Comparison of ENCODE assay signal across 2 cellular contexts in the genomic region with DNA sequence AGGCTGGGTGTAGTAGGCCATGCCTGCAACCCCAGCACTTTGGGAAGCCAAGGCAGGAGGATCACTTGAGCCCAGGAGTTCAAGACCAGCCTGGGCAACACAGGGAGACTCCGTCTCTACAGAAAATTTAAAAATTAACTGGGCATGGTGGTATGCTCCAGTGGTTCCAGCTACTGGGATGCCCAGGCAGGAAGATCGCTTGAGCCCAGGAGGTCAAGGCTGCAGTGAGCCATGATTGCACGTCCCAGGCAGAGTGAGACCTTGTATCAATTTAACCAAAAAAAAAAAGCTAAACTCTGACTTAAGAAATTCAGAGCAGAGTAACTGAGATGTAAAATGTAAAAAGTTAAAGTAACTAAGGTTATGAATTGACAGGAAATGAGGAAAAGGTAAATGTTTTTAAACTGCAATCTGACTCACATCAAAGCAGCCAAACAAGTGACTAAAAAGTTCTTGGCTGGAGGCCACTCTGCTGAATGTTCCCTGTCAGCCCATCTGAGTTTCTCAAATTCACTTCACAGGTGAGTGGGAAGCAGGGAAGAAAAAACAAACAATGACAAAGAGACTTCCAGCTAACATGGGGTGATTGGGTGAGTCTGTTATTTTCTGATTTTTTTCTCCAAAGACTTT.
TF ChIP-seq lines count a peak whose summit lies in the region.

No MANE protein-coding gene starts in this region.

TF ChIP-seq in HEK293, 187 proteins besides CTCF, POLR2A, EP300 and RAD21:
- TF ChIP-seq, protein P1, sequence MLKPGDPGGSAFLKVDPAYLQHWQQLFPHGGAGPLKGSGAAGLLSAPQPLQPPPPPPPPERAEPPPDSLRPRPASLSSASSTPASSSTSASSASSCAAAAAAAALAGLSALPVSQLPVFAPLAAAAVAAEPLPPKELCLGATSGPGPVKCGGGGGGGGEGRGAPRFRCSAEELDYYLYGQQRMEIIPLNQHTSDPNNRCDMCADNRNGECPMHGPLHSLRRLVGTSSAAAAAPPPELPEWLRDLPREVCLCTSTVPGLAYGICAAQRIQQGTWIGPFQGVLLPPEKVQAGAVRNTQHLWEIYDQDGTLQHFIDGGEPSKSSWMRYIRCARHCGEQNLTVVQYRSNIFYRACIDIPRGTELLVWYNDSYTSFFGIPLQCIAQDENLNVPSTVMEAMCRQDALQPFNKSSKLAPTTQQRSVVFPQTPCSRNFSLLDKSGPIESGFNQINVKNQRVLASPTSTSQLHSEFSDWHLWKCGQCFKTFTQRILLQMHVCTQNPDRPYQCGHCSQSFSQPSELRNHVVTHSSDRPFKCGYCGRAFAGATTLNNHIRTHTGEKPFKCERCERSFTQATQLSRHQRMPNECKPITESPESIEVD (tag by site-specific recombination; IDR thresholded peaks at IDR 0.05) = peak; percentile 68
- no peak for TF ChIP-seq ZNF23 (tag by site-specific recombination; IDR thresholded peaks at IDR 0.05; ENCODE audit: borderline replicate concordance)
- 0 out of 2 replicates have a peak, but pooled peaks have one; percentile 28 for TF ChIP-seq FEZF1 (tag by site-specific recombination; IDR thresholded peaks at IDR 0.05)
- no peak for TF ChIP-seq ZNF670 (tag by site-specific recombination; IDR thresholded peaks at IDR 0.05; ENCODE audit: low read depth)
- TF ChIP-seq, protein P2, sequence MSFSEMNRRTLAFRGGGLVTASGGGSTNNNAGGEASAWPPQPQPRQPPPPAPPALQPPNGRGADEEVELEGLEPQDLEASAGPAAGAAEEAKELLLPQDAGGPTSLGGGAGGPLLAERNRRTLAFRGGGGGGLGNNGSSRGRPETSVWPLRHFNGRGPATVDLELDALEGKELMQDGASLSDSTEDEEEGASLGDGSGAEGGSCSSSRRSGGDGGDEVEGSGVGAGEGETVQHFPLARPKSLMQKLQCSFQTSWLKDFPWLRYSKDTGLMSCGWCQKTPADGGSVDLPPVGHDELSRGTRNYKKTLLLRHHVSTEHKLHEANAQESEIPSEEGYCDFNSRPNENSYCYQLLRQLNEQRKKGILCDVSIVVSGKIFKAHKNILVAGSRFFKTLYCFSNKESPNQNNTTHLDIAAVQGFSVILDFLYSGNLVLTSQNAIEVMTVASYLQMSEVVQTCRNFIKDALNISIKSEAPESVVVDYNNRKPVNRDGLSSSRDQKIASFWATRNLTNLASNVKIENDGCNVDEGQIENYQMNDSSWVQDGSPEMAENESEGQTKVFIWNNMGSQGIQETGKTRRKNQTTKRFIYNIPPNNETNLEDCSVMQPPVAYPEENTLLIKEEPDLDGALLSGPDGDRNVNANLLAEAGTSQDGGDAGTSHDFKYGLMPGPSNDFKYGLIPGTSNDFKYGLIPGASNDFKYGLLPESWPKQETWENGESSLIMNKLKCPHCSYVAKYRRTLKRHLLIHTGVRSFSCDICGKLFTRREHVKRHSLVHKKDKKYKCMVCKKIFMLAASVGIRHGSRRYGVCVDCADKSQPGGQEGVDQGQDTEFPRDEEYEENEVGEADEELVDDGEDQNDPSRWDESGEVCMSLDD (tag by site-specific recombination; IDR thresholded peaks at IDR 0.05) = no peak
- no peak for TF ChIP-seq OVOL3 (tag by site-specific recombination; IDR thresholded peaks at IDR 0.05)
- TF ChIP-seq ZNF335 (tag by site-specific recombination; conservative IDR thresholded peaks at IDR 0.05) = no peak

TF ChIP-seq in HepG2, 621 proteins besides CTCF, POLR2A, EP300 and RAD21:
- TF ChIP-seq ZNF484 (CRISPR knock-in tag; IDR thresholded peaks at IDR 0.05; ENCODE audit: borderline replicate concordance, low read depth) = no peak
- no peak for TF ChIP-seq HNRNPL (IDR thresholded peaks at IDR 0.05; ENCODE audit: low read depth, low read length)
- no peak for TF ChIP-seq TEAD2 (CRISPR knock-in tag; IDR thresholded peaks at IDR 0.05)
- TF ChIP-seq SMC3 (IDR thresholded peaks at IDR 0.05; ENCODE audit: low read length) = no peak
- TF ChIP-seq ZNF780A (CRISPR knock-in tag; IDR thresholded peaks at IDR 0.05) = no peak
- TF ChIP-seq ZNF44 (CRISPR knock-in tag; IDR thresholded peaks at IDR 0.05) = no peak
- TF ChIP-seq ZNF251 (CRISPR knock-in tag; IDR thresholded peaks at IDR 0.05) = no peak
- TF ChIP-seq ARNTL (CRISPR knock-in tag; IDR thresholded peaks at IDR 0.05) = no peak
- TF ChIP-seq ZNF350 (CRISPR knock-in tag; IDR thresholded peaks at IDR 0.05; ENCODE audit: borderline replicate concordance, low read depth) = no peak
- 0 out of 2 replicates have a peak, but pooled peaks have one; percentile 34 for TF ChIP-seq ZNF275 (CRISPR knock-in tag; IDR thresholded peaks at IDR 0.05; ENCODE audit: borderline replicate concordance)
- TF ChIP-seq NR2F6 (IDR thresholded peaks at IDR 0.05) = 0 out of 2 replicates have a peak, but pooled peaks have one; percentile 13
- TF ChIP-seq NR2F6 (CRISPR knock-in tag; IDR thresholded peaks at IDR 0.05) = no peak
- TF ChIP-seq PRDM10 (CRISPR knock-in tag; IDR thresholded peaks at IDR 0.05; ENCODE audit: low read depth) = 0 out of 2 replicates have a peak, but pooled peaks have one; percentile 42
- 0 out of 2 replicates have a peak, but pooled peaks have one; percentile 23 for TF ChIP-seq SATB2 (CRISPR knock-in tag; IDR thresholded peaks at IDR 0.05)
- TF ChIP-seq RBFOX2 (IDR thresholded peaks at IDR 0.05; ENCODE audit: low read depth, low read length) = no peak
- TF ChIP-seq PAF1 (CRISPR knock-in tag; IDR thresholded peaks at IDR 0.05) = no peak
- TF ChIP-seq NBN (conservative IDR thresholded peaks at IDR 0.05) = no peak
- no peak for TF ChIP-seq IRX3 (CRISPR knock-in tag; IDR thresholded peaks at IDR 0.05; ENCODE audit: borderline replicate concordance, low read depth)
- TF ChIP-seq NR2F2 (IDR thresholded peaks at IDR 0.05; ENCODE audit: borderline replicate concordance, low read depth) = no peak
- no peak for TF ChIP-seq NONO (IDR thresholded peaks at IDR 0.05)
- TF ChIP-seq NONO (CRISPR knock-in tag; conservative IDR thresholded peaks at IDR 0.05) = no peak
- TF ChIP-seq, protein P3, sequence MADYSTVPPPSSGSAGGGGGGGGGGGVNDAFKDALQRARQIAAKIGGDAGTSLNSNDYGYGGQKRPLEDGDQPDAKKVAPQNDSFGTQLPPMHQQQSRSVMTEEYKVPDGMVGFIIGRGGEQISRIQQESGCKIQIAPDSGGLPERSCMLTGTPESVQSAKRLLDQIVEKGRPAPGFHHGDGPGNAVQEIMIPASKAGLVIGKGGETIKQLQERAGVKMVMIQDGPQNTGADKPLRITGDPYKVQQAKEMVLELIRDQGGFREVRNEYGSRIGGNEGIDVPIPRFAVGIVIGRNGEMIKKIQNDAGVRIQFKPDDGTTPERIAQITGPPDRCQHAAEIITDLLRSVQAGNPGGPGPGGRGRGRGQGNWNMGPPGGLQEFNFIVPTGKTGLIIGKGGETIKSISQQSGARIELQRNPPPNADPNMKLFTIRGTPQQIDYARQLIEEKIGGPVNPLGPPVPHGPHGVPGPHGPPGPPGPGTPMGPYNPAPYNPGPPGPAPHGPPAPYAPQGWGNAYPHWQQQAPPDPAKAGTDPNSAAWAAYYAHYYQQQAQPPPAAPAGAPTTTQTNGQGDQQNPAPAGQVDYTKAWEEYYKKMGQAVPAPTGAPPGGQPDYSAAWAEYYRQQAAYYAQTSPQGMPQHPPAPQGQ (CRISPR knock-in tag; IDR thresholded peaks at IDR 0.05; ENCODE audit: borderline replicate concordance) = no peak
- no peak for TF ChIP-seq ZNF816 (CRISPR knock-in tag; IDR thresholded peaks at IDR 0.05; ENCODE audit: borderline replicate concordance)
- TF ChIP-seq ZNF644 (CRISPR knock-in tag; IDR thresholded peaks at IDR 0.05; ENCODE audit: low read depth) = 0 out of 2 replicates have a peak, but pooled peaks have one; percentile 35
- TF ChIP-seq ZNF569 (CRISPR knock-in tag; IDR thresholded peaks at IDR 0.05; ENCODE audit: borderline replicate concordance) = no peak
- TF ChIP-seq, protein P4, sequence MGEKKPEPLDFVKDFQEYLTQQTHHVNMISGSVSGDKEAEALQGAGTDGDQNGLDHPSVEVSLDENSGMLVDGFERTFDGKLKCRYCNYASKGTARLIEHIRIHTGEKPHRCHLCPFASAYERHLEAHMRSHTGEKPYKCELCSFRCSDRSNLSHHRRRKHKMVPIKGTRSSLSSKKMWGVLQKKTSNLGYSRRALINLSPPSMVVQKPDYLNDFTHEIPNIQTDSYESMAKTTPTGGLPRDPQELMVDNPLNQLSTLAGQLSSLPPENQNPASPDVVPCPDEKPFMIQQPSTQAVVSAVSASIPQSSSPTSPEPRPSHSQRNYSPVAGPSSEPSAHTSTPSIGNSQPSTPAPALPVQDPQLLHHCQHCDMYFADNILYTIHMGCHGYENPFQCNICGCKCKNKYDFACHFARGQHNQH (CRISPR knock-in tag; IDR thresholded peaks at IDR 0.05) = no peak
- TF ChIP-seq KDM3A (CRISPR knock-in tag; IDR thresholded peaks at IDR 0.05; ENCODE audit: low read depth) = no peak
- no peak for TF ChIP-seq ZBTB7B (CRISPR knock-in tag; IDR thresholded peaks at IDR 0.05)
- no peak for TF ChIP-seq GATA4 (IDR thresholded peaks at IDR 0.05; ENCODE audit: borderline replicate concordance, low read depth)
- no peak for TF ChIP-seq PATZ1 (CRISPR knock-in tag; IDR thresholded peaks at IDR 0.05)
- no peak for TF ChIP-seq ZNF160 (CRISPR knock-in tag; IDR thresholded peaks at IDR 0.05)
- no peak for TF ChIP-seq ZNF747 (CRISPR knock-in tag; IDR thresholded peaks at IDR 0.05; ENCODE audit: borderline replicate concordance)
- TF ChIP-seq NFIC (IDR thresholded peaks at IDR 0.05; ENCODE audit: low read length) = no peak
- no peak for TF ChIP-seq ZFP36L2 (CRISPR knock-in tag; IDR thresholded peaks at IDR 0.05)
- no peak for TF ChIP-seq ZFAT (CRISPR knock-in tag; conservative IDR thresholded peaks at IDR 0.05)
TF ChIP-seq in HepG2: peak in this region for 5.
